In genomic region chr1:53710584-53710983, GRCh38 we compare ENCODE assay signal across 29 cellular contexts. TPM values are rescaled to one million over a fixed set of nuclear protein-coding genes. Genes with fewer than 3 reads are reported as not detected.
"Had no signal": no experiment of that assay in that cellular context is flagged by ENCODE, and none has a peak within 500 bp of the region (broad histone marks: within the 10 kb centered on the region; RNA-seq: fewer than 3 reads in every experiment).

No MANE protein-coding gene starts in this region.

- H3K27me3 ChIP-seq: ascending aorta, cardiac muscle cell, MG63, Peyer's patch, SJSA1 had no signal

- H3K27ac ChIP-seq: ascending aorta, cardiac muscle cell, Peyer's patch, SJSA1 had no signal

- H3K9ac ChIP-seq: SK-N-SH had no signal

- H3K9me3 ChIP-seq: ascending aorta, MG63, Peyer's patch, SJSA1, SK-N-SH had no signal

- FAIRE-seq: TTC549 had no signal

- H3K4me2 ChIP-seq: SK-N-SH had no signal

- ATAC-seq: activated CD8-positive, alpha-beta T cell treated with anti-CD3 and anti-CD28 coated beads, Interleukin-2, amount 10 ng/mL, durations not matched to agents 7 days and 5 days; PC-3 had no signal

- H3K4me1 ChIP-seq: ascending aorta, Peyer's patch, SJSA1 had no signal

- DNase-seq: activated CD4-positive, alpha-beta T cell treated with anti-CD3 and anti-CD28 coated beads, Interleukin-2, amount 10 ng/mL, durations not matched to agents 24 days and 14 days; activated CD4-positive, alpha-beta T cell treated with anti-CD3 and anti-CD28 coated beads, Interleukin-2, amount 50 U/mL, for 4 hours; activated CD8-positive, alpha-beta T cell treated with anti-CD3 and anti-CD28 coated beads, Interleukin-2, amount 10 ng/mL, durations not matched to agents 7 days and 5 days; activated gamma-delta T cell; activated naive CD4-positive, alpha-beta T cell treated with Interleukin-2 at 50 U/mL for 16 hours; activated naive CD8-positive, alpha-beta T cell treated with anti-CD3 and anti-CD28 coated beads, Interleukin-2, amount 10 ng/mL, durations not matched to agents 7 days and 5 days; activated T-cell treated with anti-CD3 and anti-CD28 coated beads, Interleukin-2, amount 50 U/mL, for 24 hours; amygdala; Kasumi-1; MG63; NCI-H1048; NCI-H1436 treated with DMSO at 0.1 percent for 48 hours; NCI-H1694 treated with DMSO at 0.1 percent for 48 hours; NCI-H2029; NCI-H2171; NCI-H510A; NCI-H526; NCI-H748 treated with DMSO at 0.1 percent for 48 hours; NK-92 treated with Interleukin-12 subunit alpha and Interleukin-12 subunit beta, amount 100 ng/mL, for 24 hours; PC-3; Peyer's patch; RPMI8226; SHP77 treated with DMSO at 0.1 percent for 48 hours; SK-N-SH had no signal

- H3K4me3 ChIP-seq: ascending aorta, cardiac muscle cell, MG63, Peyer's patch, SJSA1 had no signal

- H3K36me3 ChIP-seq: ascending aorta, cardiac muscle cell, MG63, Peyer's patch, SJSA1 had no signal

RNA-seq across cellular contexts. Expression of gene GLIS1, which starts 28.4 kb away (rescaled TPM):
- total RNA-seq: activated CD4-positive, alpha-beta T cell treated with anti-CD3 and anti-CD28 coated beads, Interleukin-2, amount 10 ng/mL, durations not matched to agents 24 days and 14 days; activated CD8-positive, alpha-beta T cell treated with anti-CD3 and anti-CD28 coated beads, Interleukin-2, amount 10 ng/mL, durations not matched to agents 7 days and 5 days; activated naive CD8-positive, alpha-beta T cell treated with anti-CD3 and anti-CD28 coated beads, Interleukin-2, amount 10 ng/mL, durations not matched to agents 7 days and 5 days; activated T-helper 2 cell treated with anti-CD3 and anti-CD28 coated beads, Interferon-gamma antibody, Interleukin-2, Interleukin-4, amounts not matched to agents 10 μg/mL and 5 μg/mL and 100 μg/mL, durations not matched to agents 14 hours and 24 hours and 36 hours; ascending aorta had no signal
